ENCODE assay signal across 10 cellular contexts in the genomic region with DNA sequence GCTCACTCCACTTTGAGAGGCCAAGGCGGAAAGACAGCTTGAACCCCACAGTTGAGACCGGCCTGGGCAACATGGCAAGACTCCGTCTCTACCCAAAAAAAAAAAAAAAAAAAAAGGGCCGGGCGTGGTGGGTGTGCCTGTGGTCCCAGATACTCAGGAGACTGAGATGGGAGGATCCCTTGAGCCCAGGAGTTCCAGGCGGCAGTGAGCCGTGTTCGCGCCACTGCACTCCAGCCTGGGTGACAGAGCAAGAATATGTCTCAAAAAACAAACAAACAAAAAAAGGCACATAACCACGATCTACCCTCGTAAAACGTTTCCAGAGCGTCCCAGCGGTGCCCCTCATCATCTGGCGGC. TPM values are rescaled to one million over a fixed set of nuclear protein-coding genes. Genes with fewer than 3 reads are reported as not detected.
DNase-seq lines count a peak whose midpoint lies in the region; ATAC-seq and TF ChIP-seq lines count a peak whose summit lies in the region.
"Had no signal": no experiment of that assay in that cellular context is flagged by ENCODE, and none has a peak within 500 bp of the region (broad histone marks: within the 10 kb centered on the region; RNA-seq: fewer than 3 reads in every experiment).

No MANE protein-coding gene starts in this region.

- intact Hi-C loops in ovary (cut with DNase I) = loop anchor here in 1 of 4 donors (10.0 kb wide), 1 partner anchor 116 kb away; no protein-coding TSS in a partner anchor

- CTCF ChIA-PET in CD8-positive, alpha-beta memory T cell (lab: Charles Lee) = interaction anchor here (0.9 to 25.1 kb wide), 9 partner anchors 10 to 905 kb away, joined by 3 to 860 read pairs (median 6); a partner anchor contains a TSS

- POLR2A ChIA-PET in CD8-positive, alpha-beta memory T cell (lab: Charles Lee) = interaction anchor here (0.5 to 3.2 kb wide), 15 partner anchors 8 to 210 kb away, joined by 3 to 38 read pairs (median 7); a partner anchor contains a TSS

- H3K27me3 ChIP-seq in CD8-positive, alpha-beta memory T cell (ENCODE audit: insufficient read depth, low read length, poor library complexity, severe bottlenecking) = no peaks in the 10 kb centered on the region
- H3K27me3 ChIP-seq in Peyer's patch = no peaks in the 10 kb centered on the region
- H3K27me3 ChIP-seq in esophagus (ENCODE audit: control insufficient read depth in 1 of 2, insufficient read depth in 2 of 2, low read length in 2 of 2) = no peaks in the 10 kb centered on the region
- no peaks in the 10 kb centered on the region for H3K27me3 ChIP-seq in ovary

- H3K9me3 ChIP-seq in CD8-positive, alpha-beta memory T cell (ENCODE audit: low read length) = no peaks in the 10 kb centered on the region
- H3K9me3 ChIP-seq in Peyer's patch = no peaks in the 10 kb centered on the region
- H3K9me3 ChIP-seq in esophagus (ENCODE audit: control insufficient read depth in 2 of 2, insufficient read depth in 1 of 2, low read depth in 1 of 2, low read length in 1 of 2) = no peaks in the 10 kb centered on the region
- no peaks in the 10 kb centered on the region for H3K9me3 ChIP-seq in ovary

- TF ChIP-seq POLR2A in Peyer's patch (IDR thresholded peaks at IDR 0.05) (no peak), ovary (IDR thresholded peaks at IDR 0.05) (no peak)

- no peaks in the 10 kb centered on the region for H3K27me3 Mint-ChIP-seq in CD8-positive, alpha-beta memory T cell

- peak overlapping the region; percentile 96 for H3K4me3 ChIP-seq in CD8-positive, alpha-beta memory T cell (ENCODE audit: low read length)
- peak overlapping the region; percentile 80 to 98 (median 92) for H3K4me3 ChIP-seq in Peyer's patch
- peak overlapping the region; percentile 66 to 78 for H3K4me3 ChIP-seq in esophagus (ENCODE audit: low read depth in 1 of 2, low read length in 2 of 2)
- peak overlapping the region; percentile 56 for H3K4me3 ChIP-seq in ovary

- WGBS in esophagus, 2 donors = 10% methylated on average over 15 of the region's 15 CpGs
- WGBS in ovary, 3 donors = 6 to 10% (median 9%) methylated on average over 15 of the region's 15 CpGs

- no peak for ATAC-seq in HG03565 (IDR thresholded peaks at IDR 0.05; ENCODE audit: unreplicated experiment)
- no peak for ATAC-seq in HG02970 (IDR thresholded peaks at IDR 0.05; ENCODE audit: low FRiP score, unreplicated experiment)
- ATAC-seq in GM19467 (IDR thresholded peaks at IDR 0.05; ENCODE audit: unreplicated experiment) = no peak
- no peak for ATAC-seq in GM19463 (IDR thresholded peaks at IDR 0.05; ENCODE audit: unreplicated experiment)

- H3K27ac ChIP-seq in CD8-positive, alpha-beta memory T cell (ENCODE audit: low read depth, low read length) = peak overlapping the region; percentile 83
- H3K27ac ChIP-seq in Peyer's patch (peak overlapping the region; percentile 81 to 93 (median 86)), esophagus (ENCODE audit: low read depth in 2 of 2, low read length in 1 of 2) (peak overlapping the region; percentile 83 to 86), ovary (peak overlapping the region in 1 of 2 donors; percentile 73)

- H3K27ac Mint-ChIP-seq in CD8-positive, alpha-beta memory T cell = peak overlapping the region; percentile 71 to 90 (median 88)

- peaks cover 27 to 42% (median 36%) of the 10 kb centered on the region in 3 donors for H3K4me1 Mint-ChIP-seq in CD8-positive, alpha-beta memory T cell

- H3K4me1 ChIP-seq in CD8-positive, alpha-beta memory T cell (ENCODE audit: insufficient read depth, low read length) = peaks cover 21% of the 10 kb centered on the region
- H3K4me1 ChIP-seq in Peyer's patch (peaks cover 0 to 25% (median 5%) of the 10 kb centered on the region in 4 donors), esophagus (ENCODE audit: control insufficient read depth in 2 of 2, insufficient read depth in 2 of 2, low read length in 1 of 2) (peaks cover 0 to 12% of the 10 kb centered on the region in 2 donors), ovary (ENCODE audit: insufficient read depth) (peaks cover 3% of the 10 kb centered on the region)

- H3K9me3 Mint-ChIP-seq in CD8-positive, alpha-beta memory T cell = no peaks in the 10 kb centered on the region

- no peak for TF ChIP-seq EP300 in ovary (IDR thresholded peaks at IDR 0.05)

- peaks cover 0 to 13% (median 0%) of the 10 kb centered on the region in 3 donors for H3K36me3 Mint-ChIP-seq in CD8-positive, alpha-beta memory T cell

- TF ChIP-seq CTCF in Peyer's patch (IDR thresholded peaks at IDR 0.05) (no peak), ovary (IDR thresholded peaks at IDR 0.05) (no peak)

- DNase-seq in CD8-positive, alpha-beta memory T cell = no peak
- DNase-seq in Peyer's patch (no peak), ovary (no peak)

- no peaks in the 10 kb centered on the region for H3K36me3 ChIP-seq in CD8-positive, alpha-beta memory T cell (ENCODE audit: insufficient read depth, low read length)
- peaks cover 0 to 16% (median 0%) of the 10 kb centered on the region in 3 donors for H3K36me3 ChIP-seq in Peyer's patch
- H3K36me3 ChIP-seq in esophagus (ENCODE audit: control insufficient read depth in 2 of 2, insufficient read depth in 2 of 2, low read length in 1 of 2) = peaks cover 0 to 15% of the 10 kb centered on the region in 2 donors
- no peaks in the 10 kb centered on the region for H3K36me3 ChIP-seq in ovary

- H3K4me3 Mint-ChIP-seq in CD8-positive, alpha-beta memory T cell = peak overlapping the region; percentile 86 to 94 (median 87)

RNA-seq across cellular contexts. Expression of a gene that starts 0.9 kb away (rescaled TPM):
- total RNA-seq in CD8-positive, alpha-beta memory T cell = 10 to 100 TPM; 36.8 to 38.8 TPM
- 9.4 TPM for polyA plus RNA-seq in CD8-positive, alpha-beta memory T cell
- total RNA-seq in Peyer's patch (10 to 100 TPM; 37.0 to 73.4 (median 61.6) TPM), ovary (10 to 100 TPM; 13.9 to 51.7 (median 23.5) TPM)
- polyA plus RNA-seq in esophagus (10 to 100 TPM; 17.5 to 26.2 TPM), ovary (10 to 100 TPM in 1 of 2 donors, 1 to 10 TPM in 1; 3.1 to 20.3 TPM)

RNA-seq across cellular contexts. Expression of a gene that starts 10.7 kb away (rescaled TPM):
- total RNA-seq in CD8-positive, alpha-beta memory T cell = 100 to 1,000 TPM; 338 to 357 TPM
- 564 TPM for polyA plus RNA-seq in CD8-positive, alpha-beta memory T cell
- total RNA-seq in Peyer's patch (100 to 1,000 TPM; 156 to 213 (median 177) TPM), ovary (10 to 100 TPM; 32.2 to 86.9 (median 55.5) TPM)
- polyA plus RNA-seq in esophagus (100 to 1,000 TPM; 105 to 149 TPM), ovary (10 to 100 TPM; 43.7 to 54.9 TPM)

RNA-seq across cellular contexts. Expression of a gene that starts 13.0 kb away (rescaled TPM):
- 100 to 1,000 TPM; 102 to 105 TPM for total RNA-seq in CD8-positive, alpha-beta memory T cell
- 331 TPM for polyA plus RNA-seq in CD8-positive, alpha-beta memory T cell
- total RNA-seq in Peyer's patch = 10 to 100 TPM in 2 of 4 donors, 1 to 10 TPM in 2; 5.6 to 53.6 (median 9.3) TPM
- 1 to 10 TPM; 3.9 to 6.2 TPM for polyA plus RNA-seq in esophagus
- total RNA-seq in ovary = 1 to 10 TPM in 3 of 7 donors, under 1 TPM in 4; 0.15 to 2.0 (median 1.00) TPM
- polyA plus RNA-seq in ovary = 1 to 10 TPM in 1 of 2 donors, under 1 TPM in 1; 0.32 to 1.6 TPM
- total RNA-seq: myocyte, SK-MEL-5 had no signal

RNA-seq across cellular contexts. Expression of a gene that starts 17.5 kb away (rescaled TPM):
- total RNA-seq in CD8-positive, alpha-beta memory T cell = 1 to 10 TPM; 3.5 to 4.2 TPM
- polyA plus RNA-seq in CD8-positive, alpha-beta memory T cell = 4.6 TPM
- total RNA-seq in Peyer's patch = 10 to 100 TPM in 2 of 4 donors, 1 to 10 TPM in 2; 1.2 to 14.9 (median 7.5) TPM
- 1 to 10 TPM; 1.4 to 2.2 TPM for polyA plus RNA-seq in esophagus
- total RNA-seq in ovary = 10 to 100 TPM in 1 of 7 donors, 1 to 10 TPM in 6; 3.4 to 22.9 (median 5.0) TPM
- 1 to 10 TPM; 2.5 to 9.6 TPM for polyA plus RNA-seq in ovary
- total RNA-seq: SK-MEL-5 had no signal

RNA-seq across cellular contexts. Expression of a gene that starts 24.6 kb away (rescaled TPM):
- 1 to 10 TPM; 2.0 to 2.7 TPM for total RNA-seq in CD8-positive, alpha-beta memory T cell
- polyA plus RNA-seq in CD8-positive, alpha-beta memory T cell = 1.8 TPM
- 1 to 10 TPM in 1 of 4 donors, under 1 TPM in 2, not detected in 1; 0.54 to 1.2 (median 0.83) TPM for total RNA-seq in Peyer's patch
- polyA plus RNA-seq in esophagus = under 1 TPM; 0.21 to 0.29 TPM
- total RNA-seq in ovary = 10 to 100 TPM in 1 of 7 donors, 1 to 10 TPM in 1, under 1 TPM in 5; 0.12 to 13.2 (median 0.66) TPM
- under 1 TPM; 0.45 to 0.58 TPM for polyA plus RNA-seq in ovary
- total RNA-seq: SK-MEL-5 had no signal
